Comparison of ENCODE assay signal across 14 cellular contexts in the genomic region with DNA sequence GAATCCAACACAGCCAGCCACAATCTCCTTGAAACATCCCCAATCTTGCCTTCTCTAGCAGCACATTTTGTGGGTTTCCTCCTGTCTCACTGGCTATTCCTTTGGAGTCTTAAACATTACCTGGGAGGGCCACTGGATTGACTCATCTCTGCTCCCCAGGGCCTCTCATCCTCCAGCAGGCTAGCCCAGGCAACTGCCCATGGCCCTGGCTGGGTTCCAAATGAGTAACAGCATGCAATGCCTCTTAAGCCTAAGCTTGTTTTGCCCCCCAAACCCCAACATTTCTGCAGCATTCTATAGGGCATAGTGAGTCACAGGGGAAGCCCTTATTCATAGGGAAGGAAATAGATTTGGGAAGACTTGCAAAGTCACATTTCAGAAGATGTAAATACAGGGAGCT.
DNase-seq lines count a peak whose midpoint lies in the region; ATAC-seq, FAIRE-seq and TF ChIP-seq lines count a peak whose summit lies in the region.
"Had no signal": no experiment of that assay in that cellular context is flagged by ENCODE, and none has a peak within 500 bp of the region (broad histone marks: within the 10 kb centered on the region; RNA-seq: fewer than 3 reads in every experiment).

No MANE protein-coding gene starts in this region.

- BruUV-seq in HepG2 (replicated peaks; lab: Mats Ljungman, UMichigan), result no TSS peak

- no peak for TF ChIP-seq CTCF in HepG2 (CRISPR knock-in tag; IDR thresholded peaks at IDR 0.05)
- TF ChIP-seq CTCF in right lobe of liver (IDR thresholded peaks at IDR 0.05), result no peak
- TF ChIP-seq CTCF in choroid plexus epithelial cell (conservative IDR thresholded peaks at IDR 0.05; ENCODE audit: low read depth, low read length), result no peak
- no peak for TF ChIP-seq CTCF in prostate gland (IDR thresholded peaks at IDR 0.05)

- no peaks in the 10 kb centered on the region for H3K79me2 ChIP-seq in HepG2 (ENCODE audit: insufficient read depth, low read length)

- in situ Hi-C loops in HepG2 (cut with HindIII; ENCODE audit: extremely low pct_ligation_motif_present, low pct_unique_long_range_greater_than_20kb), result no loop called here

- intact Hi-C loops in HepG2 (cut with micrococcal nuclease; ENCODE audit: unreplicated experiment) (no loop called here), right lobe of liver (cut with DNase I) (no loop called here), prostate gland (cut with DNase I) (no loop called here)

- H3K4me2 ChIP-seq in HepG2 (ENCODE audit: low read depth, low read length), result no peak overlapping the region

- H3K4me3 ChIP-seq in HepG2 (replicated peaks in 1 of 3; ENCODE audit: insufficient read depth in 1 of 3, low read depth in 2 of 3, low read length in 3 of 3) (no peak overlapping the region), right lobe of liver (no peak overlapping the region), choroid plexus epithelial cell (ENCODE audit: low read depth, low read length) (no peak overlapping the region), prostate gland (no peak overlapping the region)
- H3K4me3 ChIP-seq: stomach had no signal

- H3K4me1 ChIP-seq in HepG2 (ENCODE audit: insufficient read depth, low read length), result no peaks in the 10 kb centered on the region
- H3K4me1 ChIP-seq in right lobe of liver, result no peaks in the 10 kb centered on the region
- no peaks in the 10 kb centered on the region for H3K4me1 ChIP-seq in prostate gland (replicated peaks)
- H3K4me1 ChIP-seq: stomach had no signal

- H3K27ac ChIP-seq in HepG2 (ENCODE audit: extremely low read length, insufficient read depth, low read length) (no peak overlapping the region), right lobe of liver (no peak overlapping the region), prostate gland (no peak overlapping the region)
- H3K27ac ChIP-seq: stomach, WERI-Rb-1 had no signal

- TF ChIP-seq POLR2A in HepG2 (IDR thresholded peaks at IDR 0.05; ENCODE audit: insufficient read depth in 1 of 2, low read depth in 2 of 2, low read length in 2 of 2) (no peak), right lobe of liver (IDR thresholded peaks at IDR 0.05) (no peak), prostate gland (IDR thresholded peaks at IDR 0.05) (no peak)

- TF ChIP-seq EP300 in HepG2 (IDR thresholded peaks at IDR 0.05; ENCODE audit: low read depth in 2 of 2, low read length in 2 of 2), result no peak
- no peak for TF ChIP-seq EP300 in HepG2 (CRISPR knock-in tag; IDR thresholded peaks at IDR 0.05; ENCODE audit: borderline replicate concordance)

- CTCF ChIA-PET in HepG2 (lab: Yijun Ruan, JAX; ENCODE audit: low intra/inter-chr PET ratio, low total read pairs), result no interaction called here

- ATAC-seq in HepG2 (no peak), right lobe of liver (no peak)

- FAIRE-seq in HepG2 (lab: Jason Lieb, UNC) (no peak), urothelium cell line (lab: Jason Lieb, UNC) (no peak)
- FAIRE-seq: colon, G401.6 had no signal

- H4K20me1 ChIP-seq in HepG2 (ENCODE audit: insufficient read depth, low read length), result no peaks in the 10 kb centered on the region

- no peak overlapping the region for H3K9ac ChIP-seq in HepG2 (ENCODE audit: insufficient read depth, low read depth, low read length)

- H3K36me3 ChIP-seq in HepG2 (replicated peaks in 1 of 2; ENCODE audit: control insufficient read depth in 1 of 2, insufficient read depth in 2 of 2, low read length in 2 of 2) (no peaks in the 10 kb centered on the region), right lobe of liver (no peaks in the 10 kb centered on the region), prostate gland (no peaks in the 10 kb centered on the region)
- H3K36me3 ChIP-seq: stomach, WERI-Rb-1 had no signal

- H3K9me3 ChIP-seq in HepG2 (ENCODE audit: low read length) (no peaks in the 10 kb centered on the region), right lobe of liver (no peaks in the 10 kb centered on the region), prostate gland (no peaks in the 10 kb centered on the region)
- H3K9me3 ChIP-seq: stomach had no signal

- H2AFZ ChIP-seq in HepG2 (ENCODE audit: low read length), result no peak overlapping the region

- H3K27me3 ChIP-seq in HepG2 (ENCODE audit: control insufficient read depth in 1 of 2, insufficient read depth in 2 of 2, low read length in 2 of 2) (peaks cover 0 to 25% of the 10 kb centered on the region in 2 experiments; a peak in 3 of 5 replicates), right lobe of liver (no peaks in the 10 kb centered on the region), prostate gland (replicated peaks; ENCODE audit: insufficient read depth) (no peaks in the 10 kb centered on the region)

- no peak for DNase-seq in HepG2 (ENCODE audit: low spot score)
- DNase-seq in right lobe of liver, result no peak
- DNase-seq in NCI-H345 treated with DMSO at 0.1 percent for 48 hours (lab: John Stamatoyannopoulos, UW; ENCODE audit: unreplicated experiment), result peak; percentile 10
- DNase-seq in choroid plexus epithelial cell (ENCODE audit: low read depth), result peak; percentile 62
- peak; percentile 71 for DNase-seq in urothelium cell line (ENCODE audit: low spot score)
- DNase-seq in prostate gland (ENCODE audit: low spot score), result no peak
- no peak for DNase-seq in stimulated activated CD8-positive, alpha-beta memory T cell treated with anti-CD3 and anti-CD28 coated beads, Interleukin-4, amount 100 ng/mL, for 48 hours
- DNase-seq in putamen (ENCODE audit: low spot score), result no peak
- DNase-seq: activated naive CD8-positive, alpha-beta T cell treated with anti-CD3 and anti-CD28 coated beads, Interleukin-2, amount 10 ng/mL, durations not matched to agents 7 days and 5 days; NCI-H2081 treated with DMSO at 0.1 percent for 48 hours; stomach; WERI-Rb-1 had no signal

- POLR2A ChIA-PET in HepG2 (lab: Yijun Ruan, JAX), result no interaction called here

- no peak for TF ChIP-seq RAD21 in HepG2 (CRISPR knock-in tag; IDR thresholded peaks at IDR 0.05)

TF ChIP-seq in HepG2, 621 proteins besides CTCF, POLR2A, EP300 and RAD21 (continues in another document):
- TF ChIP-seq FOSL2 (CRISPR knock-in tag; IDR thresholded peaks at IDR 0.05) (peak; percentile 46), ZNF264 (CRISPR knock-in tag; IDR thresholded peaks at IDR 0.05) (no peak), ZNF317 (CRISPR knock-in tag; IDR thresholded peaks at IDR 0.05) (no peak), HNRNPH1 (optimal IDR thresholded peaks at IDR 0.05; ENCODE audit: low read depth, low read length) (no peak), FOXK2 (IDR thresholded peaks at IDR 0.05) (no peak), ZNF605 (CRISPR knock-in tag; IDR thresholded peaks at IDR 0.05) (no peak), ZNF775 (CRISPR knock-in tag; IDR thresholded peaks at IDR 0.05; ENCODE audit: borderline replicate concordance) (no peak), ZNF644 (CRISPR knock-in tag; IDR thresholded peaks at IDR 0.05; ENCODE audit: low read depth) (0 out of 2 replicates have a peak, but pooled peaks have one; percentile 13), SP4 (CRISPR knock-in tag; IDR thresholded peaks at IDR 0.05) (no peak), REXO4 (CRISPR knock-in tag; IDR thresholded peaks at IDR 0.05; ENCODE audit: borderline replicate concordance) (no peak)
- TF ChIP-seq, protein P1, sequence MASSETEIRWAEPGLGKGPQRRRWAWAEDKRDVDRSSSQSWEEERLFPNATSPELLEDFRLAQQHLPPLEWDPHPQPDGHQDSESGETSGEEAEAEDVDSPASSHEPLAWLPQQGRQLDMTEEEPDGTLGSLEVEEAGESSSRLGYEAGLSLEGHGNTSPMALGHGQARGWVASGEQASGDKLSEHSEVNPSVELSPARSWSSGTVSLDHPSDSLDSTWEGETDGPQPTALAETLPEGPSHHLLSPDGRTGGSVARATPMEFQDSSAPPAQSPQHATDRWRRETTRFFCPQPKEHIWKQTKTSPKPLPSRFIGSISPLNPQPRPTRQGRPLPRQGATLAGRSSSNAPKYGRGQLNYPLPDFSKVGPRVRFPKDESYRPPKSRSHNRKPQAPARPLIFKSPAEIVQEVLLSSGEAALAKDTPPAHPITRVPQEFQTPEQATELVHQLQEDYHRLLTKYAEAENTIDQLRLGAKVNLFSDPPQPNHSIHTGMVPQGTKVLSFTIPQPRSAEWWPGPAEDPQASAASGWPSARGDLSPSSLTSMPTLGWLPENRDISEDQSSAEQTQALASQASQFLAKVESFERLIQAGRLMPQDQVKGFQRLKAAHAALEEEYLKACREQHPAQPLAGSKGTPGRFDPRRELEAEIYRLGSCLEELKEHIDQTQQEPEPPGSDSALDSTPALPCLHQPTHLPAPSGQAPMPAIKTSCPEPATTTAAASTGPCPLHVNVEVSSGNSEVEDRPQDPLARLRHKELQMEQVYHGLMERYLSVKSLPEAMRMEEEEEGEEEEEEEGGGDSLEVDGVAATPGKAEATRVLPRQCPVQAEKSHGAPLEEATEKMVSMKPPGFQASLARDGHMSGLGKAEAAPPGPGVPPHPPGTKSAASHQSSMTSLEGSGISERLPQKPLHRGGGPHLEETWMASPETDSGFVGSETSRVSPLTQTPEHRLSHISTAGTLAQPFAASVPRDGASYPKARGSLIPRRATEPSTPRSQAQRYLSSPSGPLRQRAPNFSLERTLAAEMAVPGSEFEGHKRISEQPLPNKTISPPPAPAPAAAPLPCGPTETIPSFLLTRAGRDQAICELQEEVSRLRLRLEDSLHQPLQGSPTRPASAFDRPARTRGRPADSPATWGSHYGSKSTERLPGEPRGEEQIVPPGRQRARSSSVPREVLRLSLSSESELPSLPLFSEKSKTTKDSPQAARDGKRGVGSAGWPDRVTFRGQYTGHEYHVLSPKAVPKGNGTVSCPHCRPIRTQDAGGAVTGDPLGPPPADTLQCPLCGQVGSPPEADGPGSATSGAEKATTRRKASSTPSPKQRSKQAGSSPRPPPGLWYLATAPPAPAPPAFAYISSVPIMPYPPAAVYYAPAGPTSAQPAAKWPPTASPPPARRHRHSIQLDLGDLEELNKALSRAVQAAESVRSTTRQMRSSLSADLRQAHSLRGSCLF (CRISPR knock-in tag; IDR thresholded peaks at IDR 0.05; ENCODE audit: borderline replicate concordance), result no peak
- TF ChIP-seq, protein P2, sequence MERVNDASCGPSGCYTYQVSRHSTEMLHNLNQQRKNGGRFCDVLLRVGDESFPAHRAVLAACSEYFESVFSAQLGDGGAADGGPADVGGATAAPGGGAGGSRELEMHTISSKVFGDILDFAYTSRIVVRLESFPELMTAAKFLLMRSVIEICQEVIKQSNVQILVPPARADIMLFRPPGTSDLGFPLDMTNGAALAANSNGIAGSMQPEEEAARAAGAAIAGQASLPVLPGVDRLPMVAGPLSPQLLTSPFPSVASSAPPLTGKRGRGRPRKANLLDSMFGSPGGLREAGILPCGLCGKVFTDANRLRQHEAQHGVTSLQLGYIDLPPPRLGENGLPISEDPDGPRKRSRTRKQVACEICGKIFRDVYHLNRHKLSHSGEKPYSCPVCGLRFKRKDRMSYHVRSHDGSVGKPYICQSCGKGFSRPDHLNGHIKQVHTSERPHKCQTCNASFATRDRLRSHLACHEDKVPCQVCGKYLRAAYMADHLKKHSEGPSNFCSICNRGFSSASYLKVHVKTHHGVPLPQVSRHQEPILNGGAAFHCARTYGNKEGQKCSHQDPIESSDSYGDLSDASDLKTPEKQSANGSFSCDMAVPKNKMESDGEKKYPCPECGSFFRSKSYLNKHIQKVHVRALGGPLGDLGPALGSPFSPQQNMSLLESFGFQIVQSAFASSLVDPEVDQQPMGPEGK (CRISPR knock-in tag; IDR thresholded peaks at IDR 0.05), result peak; percentile 19; the same call in 1 of the 2 replicates

Comparison
In these comparisons a context has a peak if more than half of its experiments do, and no peak if none do; other contexts are left out.
1. DNase-seq: peak in NCI-H345 treated with DMSO at 0.1 percent for 48 hours (single experiment), choroid plexus epithelial cell (single experiment) and urothelium cell line (single experiment); none in HepG2 (single experiment), right lobe of liver (0 of 3), prostate gland (single experiment), stimulated activated CD8-positive, alpha-beta memory T cell treated with anti-CD3 and anti-CD28 coated beads, Interleukin-4, amount 100 ng/mL, for 48 hours (single experiment) and putamen (single experiment).